10 cellular contexts compared by ENCODE assay signal in the genomic region with DNA sequence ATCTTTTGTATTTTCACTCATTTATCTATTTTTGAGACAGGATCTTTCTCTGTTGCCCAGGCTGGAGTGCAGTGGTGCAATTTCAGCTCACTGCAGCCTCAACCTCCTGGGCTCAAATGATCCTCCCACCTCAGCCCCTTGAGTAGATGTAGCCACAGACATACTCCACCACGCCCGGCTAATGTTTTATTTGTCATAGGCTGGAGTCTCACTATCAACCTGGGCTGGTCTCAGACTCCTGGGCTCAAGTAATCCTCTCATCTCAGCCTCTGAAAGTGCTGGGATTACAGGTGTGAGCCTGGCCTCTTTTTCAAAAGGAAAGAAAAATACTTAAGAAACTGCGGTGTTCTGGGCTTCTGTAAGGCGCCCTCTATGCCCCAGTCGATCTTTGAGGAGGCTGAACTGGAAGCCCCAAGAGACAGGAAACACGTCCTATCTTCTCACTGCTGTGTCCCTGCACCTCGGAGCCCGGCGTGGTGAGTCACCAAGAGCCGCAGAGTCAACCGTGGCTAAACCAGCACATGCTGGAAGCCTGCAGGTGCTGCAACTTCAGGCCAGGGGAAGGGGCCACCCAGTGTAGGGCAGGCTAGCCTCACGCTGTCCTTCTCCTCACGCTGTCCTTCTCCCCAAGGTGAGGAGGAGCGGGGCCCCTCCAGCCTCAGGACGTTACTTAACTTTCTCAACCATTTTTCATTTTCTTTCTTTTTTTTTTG. TPM values are rescaled to one million over a fixed set of nuclear protein-coding genes. Genes with fewer than 3 reads are reported as not detected.
DNase-seq lines count a peak whose midpoint lies in the region; ATAC-seq lines count a peak whose summit lies in the region.
"Had no signal": no experiment of that assay in that cellular context is flagged by ENCODE, and none has a peak within 500 bp of the region (broad histone marks: within the 10 kb centered on the region; RNA-seq: fewer than 3 reads in every experiment).

No MANE protein-coding gene starts in this region.

- H3K36me3 Mint-ChIP-seq in activated CD4-positive, alpha-beta T cell treated with anti-CD3 and anti-CD28 coated beads, Interleukin-2, amount 10 ng/mL, durations not matched to agents 7 days and 5 days (ENCODE audit: low read depth): peaks cover 15% of the 10 kb centered on the region
- peaks cover 43% of the 10 kb centered on the region for H3K36me3 Mint-ChIP-seq in activated CD4-positive, alpha-beta T cell treated with anti-CD3 and anti-CD28 coated beads, Interleukin-2, amount 10 ng/mL, durations not matched to agents 24 days and 14 days (ENCODE audit: low read depth)
- H3K36me3 Mint-ChIP-seq in activated T-cell treated with anti-CD3 and anti-CD28 coated beads, Interleukin-2, amount 50 U/mL, for 4 hours (ENCODE audit: insufficient read depth): peaks cover 35% of the 10 kb centered on the region

- POLR2A ChIA-PET in activated CD4-positive, alpha-beta T cell treated with anti-CD3 and anti-CD28 coated beads, Interleukin-2, amount 10 ng/mL, durations not matched to agents 7 days and 5 days (lab: Charles Lee): no interaction called here

- H3K4me1 Mint-ChIP-seq in activated CD4-positive, alpha-beta T cell treated with anti-CD3 and anti-CD28 coated beads, Interleukin-2, amount 10 ng/mL, durations not matched to agents 7 days and 5 days: peaks cover 17% of the 10 kb centered on the region
- H3K4me1 Mint-ChIP-seq in activated CD4-positive, alpha-beta T cell treated with anti-CD3 and anti-CD28 coated beads, Interleukin-2, amount 10 ng/mL, durations not matched to agents 24 days and 14 days: peaks cover 5% of the 10 kb centered on the region
- peaks cover 5% of the 10 kb centered on the region for H3K4me1 Mint-ChIP-seq in activated T-cell treated with anti-CD3 and anti-CD28 coated beads, Interleukin-2, amount 50 U/mL, for 4 hours (ENCODE audit: low read depth)

- no peaks in the 10 kb centered on the region for H3K27me3 Mint-ChIP-seq in activated CD4-positive, alpha-beta T cell treated with anti-CD3 and anti-CD28 coated beads, Interleukin-2, amount 10 ng/mL, durations not matched to agents 7 days and 5 days
- no peaks in the 10 kb centered on the region for H3K27me3 Mint-ChIP-seq in activated CD4-positive, alpha-beta T cell treated with anti-CD3 and anti-CD28 coated beads, Interleukin-2, amount 10 ng/mL, durations not matched to agents 24 days and 14 days
- no peaks in the 10 kb centered on the region for H3K27me3 Mint-ChIP-seq in activated T-cell treated with anti-CD3 and anti-CD28 coated beads, Interleukin-2, amount 50 U/mL, for 4 hours (ENCODE audit: low read depth)

- no peak overlapping the region for H3K4me3 Mint-ChIP-seq in activated CD4-positive, alpha-beta T cell treated with anti-CD3 and anti-CD28 coated beads, Interleukin-2, amount 10 ng/mL, durations not matched to agents 7 days and 5 days
- H3K4me3 Mint-ChIP-seq in activated CD4-positive, alpha-beta T cell treated with anti-CD3 and anti-CD28 coated beads, Interleukin-2, amount 10 ng/mL, durations not matched to agents 24 days and 14 days: no peak overlapping the region
- no peak overlapping the region for H3K4me3 Mint-ChIP-seq in activated T-cell treated with anti-CD3 and anti-CD28 coated beads, Interleukin-2, amount 50 U/mL, for 4 hours

- peak in 1 of 2 donors; percentile 69 for ATAC-seq in activated T-cell treated with anti-CD3 and anti-CD28 coated beads, Interleukin-2, amount 50 U/mL, for 4 hours
- ATAC-seq in HG03460 (IDR thresholded peaks at IDR 0.05; ENCODE audit: unreplicated experiment): no peak

- H3K27ac Mint-ChIP-seq in activated CD4-positive, alpha-beta T cell treated with anti-CD3 and anti-CD28 coated beads, Interleukin-2, amount 10 ng/mL, durations not matched to agents 7 days and 5 days: peak overlapping the region; percentile 17
- no peak overlapping the region for H3K27ac Mint-ChIP-seq in activated CD4-positive, alpha-beta T cell treated with anti-CD3 and anti-CD28 coated beads, Interleukin-2, amount 10 ng/mL, durations not matched to agents 24 days and 14 days

- intact Hi-C loops in activated CD4-positive, alpha-beta T cell treated with anti-CD3 and anti-CD28 coated beads, Interleukin-2, amount 10 ng/mL, durations not matched to agents 24 days and 14 days (cut with micrococcal nuclease): no loop called here

- H3K9me3 Mint-ChIP-seq in activated CD4-positive, alpha-beta T cell treated with anti-CD3 and anti-CD28 coated beads, Interleukin-2, amount 10 ng/mL, durations not matched to agents 7 days and 5 days: no peaks in the 10 kb centered on the region
- H3K9me3 Mint-ChIP-seq in activated CD4-positive, alpha-beta T cell treated with anti-CD3 and anti-CD28 coated beads, Interleukin-2, amount 10 ng/mL, durations not matched to agents 24 days and 14 days: no peaks in the 10 kb centered on the region
- no peaks in the 10 kb centered on the region for H3K9me3 Mint-ChIP-seq in activated T-cell treated with anti-CD3 and anti-CD28 coated beads, Interleukin-2, amount 50 U/mL, for 4 hours

- peak; percentile 19 for DNase-seq in activated CD4-positive, alpha-beta T cell treated with anti-CD3 and anti-CD28 coated beads, Interleukin-2, amount 10 ng/mL, durations not matched to agents 7 days and 5 days
- DNase-seq in activated CD4-positive, alpha-beta T cell treated with anti-CD3 and anti-CD28 coated beads, Interleukin-2, amount 10 ng/mL, durations not matched to agents 24 days and 14 days: no peak
- DNase-seq in NOMO-1 treated with DMSO at 0.1 percent for 48 hours (lab: John Stamatoyannopoulos, UW; ENCODE audit: unreplicated experiment): peak; percentile 74
- peak; percentile 19 for DNase-seq in activated T-cell treated with anti-CD3 and anti-CD28 coated beads, Interleukin-2, amount 50 U/mL, for 4 hours
- DNase-seq in kidney tubule cell (ENCODE audit: low spot score): peak; percentile 27
- no peak for DNase-seq in mucosa of gallbladder (ENCODE audit: low spot score)
- no peak for DNase-seq in SKM-1 treated with dmso at 0.1 percent for 144 hours (lab: John Stamatoyannopoulos, UW; ENCODE audit: unreplicated experiment)
- DNase-seq: kidney glomerular epithelial cell, NCI-H510A had no signal

- CTCF ChIA-PET in activated CD4-positive, alpha-beta T cell treated with anti-CD3 and anti-CD28 coated beads, Interleukin-2, amount 10 ng/mL, durations not matched to agents 7 days and 5 days (lab: Charles Lee): no interaction called here

RNA-seq across cellular contexts. Expression of gene LHX3, which starts 15.2 kb away (rescaled TPM):
- total RNA-seq in activated CD4-positive, alpha-beta T cell treated with anti-CD3 and anti-CD28 coated beads, Interleukin-2, amount 10 ng/mL, durations not matched to agents 7 days and 5 days: not detected
- not detected in 2 replicates for total RNA-seq in activated CD4-positive, alpha-beta T cell treated with anti-CD3 and anti-CD28 coated beads, Interleukin-2, amount 10 ng/mL, durations not matched to agents 24 days and 14 days
- under 1 TPM in 2 of 3 donors, not detected in 1; 0.08 to 0.11 TPM for total RNA-seq in activated T-cell treated with anti-CD3 and anti-CD28 coated beads, Interleukin-2, amount 50 U/mL, for 4 hours
- total RNA-seq in mucosa of gallbladder: not detected

RNA-seq across cellular contexts. Expression of gene QSOX2, which starts 25.4 kb away (rescaled TPM):
- 10 to 100 TPM; 13.7 to 14.0 TPM for total RNA-seq in activated CD4-positive, alpha-beta T cell treated with anti-CD3 and anti-CD28 coated beads, Interleukin-2, amount 10 ng/mL, durations not matched to agents 7 days and 5 days
- 26.4 and 28.0 TPM in 2 replicates for total RNA-seq in activated CD4-positive, alpha-beta T cell treated with anti-CD3 and anti-CD28 coated beads, Interleukin-2, amount 10 ng/mL, durations not matched to agents 24 days and 14 days
- total RNA-seq in activated T-cell treated with anti-CD3 and anti-CD28 coated beads, Interleukin-2, amount 50 U/mL, for 4 hours: 10 to 100 TPM; 26.9 to 30.3 (median 27.5) TPM
- total RNA-seq in mucosa of gallbladder: 8.4 TPM

Comparison
In these comparisons a context has a peak if more than half of its experiments do, and no peak if none do; other contexts are left out.
1. DNase-seq: peak in activated CD4-positive, alpha-beta T cell treated with anti-CD3 and anti-CD28 coated beads, Interleukin-2, amount 10 ng/mL, durations not matched to agents 7 days and 5 days (single experiment), NOMO-1 treated with DMSO at 0.1 percent for 48 hours (single experiment), activated T-cell treated with anti-CD3 and anti-CD28 coated beads, Interleukin-2, amount 50 U/mL, for 4 hours (single experiment) and kidney tubule cell (single experiment); none in activated CD4-positive, alpha-beta T cell treated with anti-CD3 and anti-CD28 coated beads, Interleukin-2, amount 10 ng/mL, durations not matched to agents 24 days and 14 days (single experiment), mucosa of gallbladder (single experiment) and SKM-1 treated with dmso at 0.1 percent for 144 hours (single experiment).